ENCODE assay signal across 19 cellular contexts in the genomic region with DNA sequence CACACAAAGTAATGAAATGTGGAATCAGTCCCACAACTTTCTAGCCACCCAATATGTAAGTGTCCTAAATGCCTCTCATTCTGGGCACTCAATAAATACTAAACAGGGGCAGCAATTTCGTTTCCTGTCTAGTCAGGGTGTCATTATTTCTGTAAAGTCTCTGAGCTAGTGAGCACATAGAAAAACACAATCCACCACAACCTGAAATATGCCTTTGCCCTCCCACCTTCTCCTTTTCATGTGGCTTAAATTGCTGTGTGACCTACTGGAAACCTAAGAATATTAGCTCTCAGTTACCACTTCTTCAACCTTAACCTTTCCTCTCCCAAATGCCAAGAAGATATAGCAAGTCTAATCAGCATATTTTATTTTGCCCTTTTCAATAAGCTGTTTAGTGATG.
"Had no signal": no experiment of that assay in that cellular context is flagged by ENCODE, and none has a peak within 500 bp of the region (broad histone marks: within the 10 kb centered on the region; RNA-seq: fewer than 3 reads in every experiment).

No MANE protein-coding gene starts in this region.

- H3K36me3 Mint-ChIP-seq: activated CD8-positive, alpha-beta memory T cell treated with anti-CD3 and anti-CD28 coated beads, Interleukin-2, amount 10 ng/mL, durations not matched to agents 7 days and 5 days; activated naive CD4-positive, alpha-beta T cell treated with anti-CD3 and anti-CD28 coated beads, Interleukin-2, amount 10 ng/mL, durations not matched to agents 7 days and 5 days; memory B cell; naive thymus-derived CD8-positive, alpha-beta T cell had no signal

- H3K27ac Mint-ChIP-seq: activated CD8-positive, alpha-beta memory T cell treated with anti-CD3 and anti-CD28 coated beads, Interleukin-2, amount 10 ng/mL, durations not matched to agents 7 days and 5 days; activated naive CD4-positive, alpha-beta T cell treated with anti-CD3 and anti-CD28 coated beads, Interleukin-2, amount 10 ng/mL, durations not matched to agents 7 days and 5 days; activated T-cell treated with anti-CD3 and anti-CD28 coated beads, Interleukin-2, amount 50 U/mL, for 24 hours; memory B cell; progenitor cell of endocrine pancreas had no signal

- H3K4me3 ChIP-seq: gastrocnemius medialis, heart left ventricle, right atrium auricular region, skin epidermis, testis had no signal

- H3K9me3 Mint-ChIP-seq: activated naive CD4-positive, alpha-beta T cell treated with anti-CD3 and anti-CD28 coated beads, Interleukin-2, amount 10 ng/mL, durations not matched to agents 7 days and 5 days; activated T-cell treated with anti-CD3 and anti-CD28 coated beads, Interleukin-2, amount 50 U/mL, for 24 hours; memory B cell; naive thymus-derived CD8-positive, alpha-beta T cell had no signal

- H3K27me3 ChIP-seq: gastrocnemius medialis, heart left ventricle, right atrium auricular region, testis had no signal

- DNase-seq: activated CD4-positive, alpha-beta T cell treated with anti-CD3 and anti-CD28 coated beads for 1 hour; activated CD4-positive, alpha-beta T cell treated with anti-CD3 and anti-CD28 coated beads, Interleukin-2, amount 50 U/mL, for 4 hours; activated CD8-positive, alpha-beta memory T cell treated with anti-CD3 and anti-CD28 coated beads, Interleukin-2, amount 10 ng/mL, durations not matched to agents 7 days and 5 days; activated naive CD4-positive, alpha-beta T cell treated with anti-CD3 and anti-CD28 coated beads, Interleukin-2, amount 10 ng/mL, durations not matched to agents 7 days and 5 days; activated T-cell treated with anti-CD3 and anti-CD28 coated beads, Interleukin-2, amount 50 U/mL, for 24 hours; dermis blood vessel endothelial cell; gastrocnemius medialis; heart left ventricle; left cardiac atrium; naive thymus-derived CD8-positive, alpha-beta T cell; nucleus accumbens; stimulated activated CD4-positive, alpha-beta T cell treated with anti-CD3 and anti-CD28 coated beads, Interleukin-15, amount 100 ng/mL, for 24 hours; stimulated activated CD4-positive, alpha-beta T cell treated with anti-CD3 and anti-CD28 coated beads, Interleukin-4, amount 100 ng/mL, for 1 hour; stimulated activated naive CD4-positive, alpha-beta T cell; testis had no signal

- H3K27me3 Mint-ChIP-seq: activated CD8-positive, alpha-beta memory T cell treated with anti-CD3 and anti-CD28 coated beads, Interleukin-2, amount 10 ng/mL, durations not matched to agents 7 days and 5 days; activated naive CD4-positive, alpha-beta T cell treated with anti-CD3 and anti-CD28 coated beads, Interleukin-2, amount 10 ng/mL, durations not matched to agents 7 days and 5 days; activated T-cell treated with anti-CD3 and anti-CD28 coated beads, Interleukin-2, amount 50 U/mL, for 24 hours; naive thymus-derived CD8-positive, alpha-beta T cell; progenitor cell of endocrine pancreas had no signal

- ATAC-seq: activated CD8-positive, alpha-beta memory T cell treated with anti-CD3 and anti-CD28 coated beads, Interleukin-2, amount 10 ng/mL, durations not matched to agents 7 days and 5 days; gastrocnemius medialis; naive thymus-derived CD8-positive, alpha-beta T cell had no signal

- H3K36me3 ChIP-seq: gastrocnemius medialis, heart left ventricle, right atrium auricular region had no signal

- H3K9me3 ChIP-seq: gastrocnemius medialis, heart left ventricle, right atrium auricular region, testis had no signal

- H3K4me3 Mint-ChIP-seq: activated CD8-positive, alpha-beta memory T cell treated with anti-CD3 and anti-CD28 coated beads, Interleukin-2, amount 10 ng/mL, durations not matched to agents 7 days and 5 days; activated naive CD4-positive, alpha-beta T cell treated with anti-CD3 and anti-CD28 coated beads, Interleukin-2, amount 10 ng/mL, durations not matched to agents 7 days and 5 days; activated T-cell treated with anti-CD3 and anti-CD28 coated beads, Interleukin-2, amount 50 U/mL, for 24 hours; memory B cell; naive thymus-derived CD8-positive, alpha-beta T cell had no signal
